12 cellular contexts compared by ENCODE assay signal in the genomic region with DNA sequence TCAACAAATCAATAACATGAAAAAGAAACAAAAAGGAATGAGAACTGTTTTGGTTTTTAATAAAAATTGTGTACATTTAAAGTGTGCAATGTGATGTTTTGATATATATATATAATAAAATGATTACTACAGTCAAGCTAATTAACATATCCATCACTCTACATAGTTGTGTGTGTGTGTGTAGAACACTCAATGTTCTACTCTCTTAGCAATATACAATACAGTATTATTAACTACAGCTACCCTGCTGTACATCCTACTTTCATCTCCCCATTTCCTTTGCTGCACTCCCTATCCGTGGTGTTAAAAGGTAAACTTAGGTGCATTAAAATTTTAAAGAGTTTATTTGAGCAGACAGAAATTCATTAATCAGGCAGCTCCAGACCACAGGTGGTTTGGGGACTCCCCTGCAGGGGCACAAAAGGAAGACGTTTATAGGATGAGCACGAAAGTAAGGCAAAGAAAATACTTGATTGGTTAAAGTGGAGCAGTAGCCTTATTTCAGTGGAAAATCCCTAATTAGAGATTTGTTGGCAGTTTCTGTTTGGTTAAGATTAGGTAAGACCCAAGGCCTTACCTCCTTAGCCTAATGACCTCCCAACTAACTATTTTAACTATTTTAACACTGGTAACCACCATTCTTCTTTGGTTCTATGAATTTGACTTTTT.
"Had no signal": no experiment of that assay in that cellular context is flagged by ENCODE, and none has a peak within 500 bp of the region (broad histone marks: within the 10 kb centered on the region; RNA-seq: fewer than 3 reads in every experiment).

No MANE protein-coding gene starts in this region.

- H3K4me3 ChIP-seq: adrenal gland, gastroesophageal sphincter, heart right ventricle, lung, thyroid gland had no signal

- H3K27ac Mint-ChIP-seq: endodermal cell had no signal

- H3K9me3 ChIP-seq: thyroid gland had no signal

- H3K36me3 ChIP-seq: adrenal gland, gastroesophageal sphincter, heart right ventricle, thyroid gland had no signal

- ATAC-seq: gastroesophageal sphincter, left colon had no signal

- H3K4me3 Mint-ChIP-seq: activated T-cell treated with anti-CD3 and anti-CD28 coated beads, Interleukin-2, amount 50 U/mL, for 4 hours; endodermal cell had no signal

- H3K27ac ChIP-seq: adrenal gland, gastroesophageal sphincter, heart right ventricle, thyroid gland had no signal

- H3K4me1 ChIP-seq: adrenal gland, gastroesophageal sphincter, heart right ventricle, thyroid gland had no signal

- DNase-seq: activated CD4-positive, alpha-beta T cell treated with anti-CD3 and anti-CD28 coated beads, Interleukin-2, amount 50 U/mL, for 4 hours; activated gamma-delta T cell; activated T-cell treated with anti-CD3 and anti-CD28 coated beads, Interleukin-2, amount 50 U/mL, for 4 hours; adrenal gland; endodermal cell; heart right ventricle; left colon; stimulated activated CD4-positive, alpha-beta T cell treated with anti-CD3 and anti-CD28 coated beads, Interleukin-1b, Interleukin-23, amount 100 ng/mL, for 48 hours; T-helper 9 cell; thyroid gland had no signal

- H3K27me3 ChIP-seq: adrenal gland, gastroesophageal sphincter, heart right ventricle, thyroid gland had no signal

- H3K4me1 Mint-ChIP-seq: endodermal cell had no signal
